Comparison of ENCODE assay signal across 6 cellular contexts in genomic region chr6:25560851-25561250, GRCh38.
"Had no signal": no experiment of that assay in that cellular context is flagged by ENCODE, and none has a peak within 500 bp of the region (broad histone marks: within the 10 kb centered on the region; RNA-seq: fewer than 3 reads in every experiment).

No MANE protein-coding gene starts in this region.

- H3K27ac ChIP-seq: GM23248 had no signal

- H2AFZ ChIP-seq: GM23248 had no signal

- H3K4me1 ChIP-seq: HAP-1 had no signal

- H3K4me3 ChIP-seq: GM23248, HAP-1 had no signal

- H3K9ac ChIP-seq: GM23248 had no signal

- H3K9me3 ChIP-seq: HAP-1 had no signal

- DNase-seq: GM23248, GOT3, H7, HFFc6, IMR-90 had no signal

- H3K36me3 ChIP-seq: HAP-1 had no signal
